In genomic region chr2:66477125-66477842, GRCh38 we compare ENCODE assay signal across 17 cellular contexts. TPM values are rescaled to one million over a fixed set of nuclear protein-coding genes. Genes with fewer than 3 reads are reported as not detected.
A peak's percentile ranks its signal among the peaks of the same experiment; 100 is the strongest.
DNase-seq lines count a peak whose midpoint lies in the region; ATAC-seq and TF ChIP-seq lines count a peak whose summit lies in the region.
"Had no signal": no experiment of that assay in that cellular context is flagged by ENCODE, and none has a peak within 500 bp of the region (broad histone marks: within the 10 kb centered on the region; RNA-seq: fewer than 3 reads in every experiment).

No MANE protein-coding gene starts in this region.

- peaks cover 0 to 49% of the 10 kb centered on the region in 2 donors for H3K36me3 ChIP-seq in gastroesophageal sphincter
- peaks cover 0 to 61% (median 14%) of the 10 kb centered on the region in 4 donors for H3K36me3 ChIP-seq in sigmoid colon
- H3K36me3 ChIP-seq: thyroid gland had no signal

- no peak overlapping the region for H3K27ac Mint-ChIP-seq in activated CD8-positive, alpha-beta T cell treated with anti-CD3 and anti-CD28 coated beads for 36 hours
- H3K27ac Mint-ChIP-seq: activated CD4-positive, alpha-beta T cell treated with anti-CD3 and anti-CD28 coated beads, Interleukin-2, amount 10 ng/mL, durations not matched to agents 7 days and 5 days; activated naive CD8-positive, alpha-beta T cell treated with anti-CD3 and anti-CD28 coated beads, Interleukin-2, amount 50 U/mL, for 24 hours; IgD-negative memory B cell had no signal

- H3K27me3 ChIP-seq in gastroesophageal sphincter, result no peaks in the 10 kb centered on the region
- H3K27me3 ChIP-seq in sigmoid colon, result no peaks in the 10 kb centered on the region
- H3K27me3 ChIP-seq: thyroid gland had no signal

- POLR2A ChIA-PET in activated CD8-positive, alpha-beta T cell treated with anti-CD3 and anti-CD28 coated beads for 36 hours (lab: Charles Lee), result no interaction called here
- POLR2A ChIA-PET in HEK293T (lab: Yijun Ruan, JAX), result no interaction called here

- 14 to 34% methylated on average over 4 of the region's 4 CpGs for WGBS in gastroesophageal sphincter (ENCODE audit: low coverage in 1 of 2), 2 donors
- WGBS in sigmoid colon, 2 donors, result 55 to 82% methylated on average over 4 of the region's 4 CpGs

- no peak overlapping the region for H3K4me3 ChIP-seq in gastroesophageal sphincter
- no peak overlapping the region for H3K4me3 ChIP-seq in sigmoid colon
- H3K4me3 ChIP-seq: thyroid gland had no signal

- peaks cover 19 to 91% (median 43%) of the 10 kb centered on the region in 3 donors for H3K4me1 ChIP-seq in gastroesophageal sphincter
- peaks cover 0 to 85% (median 65%) of the 10 kb centered on the region in 4 donors for H3K4me1 ChIP-seq in sigmoid colon
- H3K4me1 ChIP-seq: parathyroid adenoma, thyroid gland had no signal

- H3K9me3 ChIP-seq in gastroesophageal sphincter (no peaks in the 10 kb centered on the region), sigmoid colon (no peaks in the 10 kb centered on the region)
- H3K9me3 ChIP-seq: thyroid gland had no signal

- DNase-seq in G401 (ENCODE audit: low spot score) (peak; percentile 67), MV-4-11 (lab: John Stamatoyannopoulos, UW) (peak; percentile 19), sigmoid colon (no peak), NCI-H1694 treated with DMSO at 0.1 percent for 48 hours (lab: John Stamatoyannopoulos, UW) (no peak), HEK293T (ENCODE audit: extremely low spot score) (no peak)
- DNase-seq in activated CD8-positive, alpha-beta T cell treated with anti-CD3 and anti-CD28 coated beads for 36 hours, result no peak
- DNase-seq in stimulated activated CD4-positive, alpha-beta T cell treated with anti-CD3 and anti-CD28 coated beads, Interleukin-4, amount 100 ng/mL, for 4 hours, result no peak
- DNase-seq: activated CD4-positive, alpha-beta T cell treated with anti-CD3 and anti-CD28 coated beads, Interleukin-2, amount 10 ng/mL, durations not matched to agents 7 days and 5 days; activated naive CD8-positive, alpha-beta T cell treated with anti-CD3 and anti-CD28 coated beads, Interleukin-2, amount 50 U/mL, for 24 hours; activated T-cell treated with anti-CD3 and anti-CD28 coated beads, Interleukin-2, amount 50 U/mL, for 4 hours; NCI-H1436 treated with DMSO at 0.1 percent for 48 hours; NCI-H510A; T-helper 2 cell; thyroid gland had no signal

- CTCF ChIA-PET in activated CD8-positive, alpha-beta T cell treated with anti-CD3 and anti-CD28 coated beads for 36 hours (lab: Charles Lee), result no interaction called here
- CTCF ChIA-PET in HEK293T (lab: Yijun Ruan, JAX), result no interaction called here

- TF ChIP-seq CTCF in gastroesophageal sphincter (IDR thresholded peaks at IDR 0.05) (no peak), sigmoid colon (IDR thresholded peaks at IDR 0.05) (no peak)
- no peak for TF ChIP-seq CTCF in activated CD8-positive, alpha-beta T cell treated with anti-CD3 and anti-CD28 coated beads for 36 hours (IDR thresholded peaks at IDR 0.05)

- in situ Hi-C loops in G401 (cut with HindIII; ENCODE audit: low sequenced_read_pairs), result no loop called here

- no peaks in the 10 kb centered on the region for H3K36me3 Mint-ChIP-seq in activated CD8-positive, alpha-beta T cell treated with anti-CD3 and anti-CD28 coated beads for 36 hours (ENCODE audit: low read depth)
- H3K36me3 Mint-ChIP-seq: IgD-negative memory B cell had no signal

- TF ChIP-seq EP300 in gastroesophageal sphincter (IDR thresholded peaks at IDR 0.05) (no peak), sigmoid colon (IDR thresholded peaks at IDR 0.05) (no peak)

- H3K4me1 Mint-ChIP-seq in activated CD8-positive, alpha-beta T cell treated with anti-CD3 and anti-CD28 coated beads for 36 hours (ENCODE audit: low read depth), result no peaks in the 10 kb centered on the region
- H3K4me1 Mint-ChIP-seq: activated CD4-positive, alpha-beta T cell treated with anti-CD3 and anti-CD28 coated beads, Interleukin-2, amount 10 ng/mL, durations not matched to agents 7 days and 5 days; activated naive CD8-positive, alpha-beta T cell treated with anti-CD3 and anti-CD28 coated beads, Interleukin-2, amount 50 U/mL, for 24 hours; IgD-negative memory B cell had no signal

- no peak overlapping the region for H3K4me3 Mint-ChIP-seq in activated CD8-positive, alpha-beta T cell treated with anti-CD3 and anti-CD28 coated beads for 36 hours
- H3K4me3 Mint-ChIP-seq: activated CD4-positive, alpha-beta T cell treated with anti-CD3 and anti-CD28 coated beads, Interleukin-2, amount 10 ng/mL, durations not matched to agents 7 days and 5 days; activated naive CD8-positive, alpha-beta T cell treated with anti-CD3 and anti-CD28 coated beads, Interleukin-2, amount 50 U/mL, for 24 hours; activated T-cell treated with anti-CD3 and anti-CD28 coated beads, Interleukin-2, amount 50 U/mL, for 4 hours; IgD-negative memory B cell had no signal

- intact Hi-C loops in sigmoid colon (cut with DNase I), result no loop called here
- intact Hi-C loops in activated CD8-positive, alpha-beta T cell treated with anti-CD3 and anti-CD28 coated beads for 36 hours (cut with micrococcal nuclease), result no loop called here

- no peaks in the 10 kb centered on the region for H3K27me3 Mint-ChIP-seq in activated CD8-positive, alpha-beta T cell treated with anti-CD3 and anti-CD28 coated beads for 36 hours
- H3K27me3 Mint-ChIP-seq: activated CD4-positive, alpha-beta T cell treated with anti-CD3 and anti-CD28 coated beads, Interleukin-2, amount 10 ng/mL, durations not matched to agents 7 days and 5 days; activated naive CD8-positive, alpha-beta T cell treated with anti-CD3 and anti-CD28 coated beads, Interleukin-2, amount 50 U/mL, for 24 hours had no signal

- no peaks in the 10 kb centered on the region for H3K9me3 Mint-ChIP-seq in activated CD8-positive, alpha-beta T cell treated with anti-CD3 and anti-CD28 coated beads for 36 hours
- H3K9me3 Mint-ChIP-seq: activated CD4-positive, alpha-beta T cell treated with anti-CD3 and anti-CD28 coated beads, Interleukin-2, amount 10 ng/mL, durations not matched to agents 7 days and 5 days; activated naive CD8-positive, alpha-beta T cell treated with anti-CD3 and anti-CD28 coated beads, Interleukin-2, amount 50 U/mL, for 24 hours; activated T-cell treated with anti-CD3 and anti-CD28 coated beads, Interleukin-2, amount 50 U/mL, for 4 hours; IgD-negative memory B cell had no signal

- TF ChIP-seq POLR2A in gastroesophageal sphincter (IDR thresholded peaks at IDR 0.05) (no peak), sigmoid colon (IDR thresholded peaks at IDR 0.05) (no peak)

- peak overlapping the region in 3 of 4 donors; percentile 38 to 57 (median 47) for H3K27ac ChIP-seq in gastroesophageal sphincter
- H3K27ac ChIP-seq in sigmoid colon, result peak overlapping the region; percentile 12 to 68 (median 50)
- H3K27ac ChIP-seq: parathyroid adenoma, thyroid gland had no signal

- ATAC-seq in gastroesophageal sphincter, result peak; percentile 29
- ATAC-seq in activated CD8-positive, alpha-beta T cell treated with anti-CD3 and anti-CD28 coated beads for 36 hours, result no peak
- ATAC-seq: activated naive CD8-positive, alpha-beta T cell treated with anti-CD3 and anti-CD28 coated beads, Interleukin-2, amount 50 U/mL, for 24 hours; activated T-cell treated with anti-CD3 and anti-CD28 coated beads, Interleukin-2, amount 50 U/mL, for 4 hours had no signal

TF ChIP-seq in HEK293T, 16 proteins besides CTCF, POLR2A, EP300 and RAD21:
- TF ChIP-seq FOXM1 (IDR thresholded peaks at IDR 0.05; ENCODE audit: borderline replicate concordance) (no peak), HDGF (IDR thresholded peaks at IDR 0.05; ENCODE audit: borderline replicate concordance) (no peak), ELF4 (IDR thresholded peaks at IDR 0.05) (no peak), SUZ12 (IDR thresholded peaks at IDR 0.05) (no peak), FOXK2 (IDR thresholded peaks at IDR 0.05) (no peak), ARNT (IDR thresholded peaks at IDR 0.05) (no peak), FOXA1 (IDR thresholded peaks at IDR 0.05) (no peak), CTBP1 (IDR thresholded peaks at IDR 0.05; ENCODE audit: borderline replicate concordance) (no peak), NFRKB (IDR thresholded peaks at IDR 0.05) (no peak), LEF1 (IDR thresholded peaks at IDR 0.05; ENCODE audit: borderline replicate concordance) (no peak), ZNF384 (IDR thresholded peaks at IDR 0.05) (no peak), BHLHE40 (IDR thresholded peaks at IDR 0.05; ENCODE audit: borderline replicate concordance) (no peak), TARDBP (IDR thresholded peaks at IDR 0.05) (no peak), PKNOX1 (IDR thresholded peaks at IDR 0.05) (no peak), L3MBTL2 (conservative IDR thresholded peaks at IDR 0.05) (no peak)

RNA-seq across cellular contexts. Expression of gene MEIS1, which starts 42.4 kb away (rescaled TPM):
- 0.25 TPM in 1 of 2 replicates, not detected in the other for total RNA-seq in G401 (2014; rRNA removed; shearing (Covaris generic))
- 100 to 1,000 TPM; 114 to 305 (median 181) TPM for total RNA-seq in gastroesophageal sphincter
- total RNA-seq in sigmoid colon, result 100 to 1,000 TPM; 108 to 144 (median 128) TPM
- polyA plus RNA-seq in sigmoid colon, result 10 to 100 TPM in 1 of 3 donors, 1 to 10 TPM in 2; 2.8 to 14.2 (median 7.8) TPM
- total RNA-seq in activated CD8-positive, alpha-beta T cell treated with anti-CD3 and anti-CD28 coated beads for 36 hours, result not detected
- total RNA-seq: activated CD4-positive, alpha-beta T cell treated with anti-CD3 and anti-CD28 coated beads, Interleukin-2, amount 10 ng/mL, durations not matched to agents 7 days and 5 days had no signal

Comparison
In these comparisons a context has a peak if more than half of its experiments do, and no peak if none do; other contexts are left out.
1. DNase-seq: peak in G401 (single experiment) and MV-4-11 (single experiment); none in sigmoid colon (single experiment), activated CD8-positive, alpha-beta T cell treated with anti-CD3 and anti-CD28 coated beads for 36 hours (single experiment), NCI-H1694 treated with DMSO at 0.1 percent for 48 hours (single experiment), stimulated activated CD4-positive, alpha-beta T cell treated with anti-CD3 and anti-CD28 coated beads, Interleukin-4, amount 100 ng/mL, for 4 hours (0 of 2) and HEK293T (single experiment).
2. RNA of gene MEIS1, which starts 42.4 kb away (total RNA-seq): 114 to 305 TPM in gastroesophageal sphincter and 108 to 144 TPM in sigmoid colon; not detected in activated CD8-positive, alpha-beta T cell treated with anti-CD3 and anti-CD28 coated beads for 36 hours and 0.25 TPM in G401; every median in the first group is over 10 times any median in the second.